Comparison of ENCODE assay signal across 7 cellular contexts in the genomic region with DNA sequence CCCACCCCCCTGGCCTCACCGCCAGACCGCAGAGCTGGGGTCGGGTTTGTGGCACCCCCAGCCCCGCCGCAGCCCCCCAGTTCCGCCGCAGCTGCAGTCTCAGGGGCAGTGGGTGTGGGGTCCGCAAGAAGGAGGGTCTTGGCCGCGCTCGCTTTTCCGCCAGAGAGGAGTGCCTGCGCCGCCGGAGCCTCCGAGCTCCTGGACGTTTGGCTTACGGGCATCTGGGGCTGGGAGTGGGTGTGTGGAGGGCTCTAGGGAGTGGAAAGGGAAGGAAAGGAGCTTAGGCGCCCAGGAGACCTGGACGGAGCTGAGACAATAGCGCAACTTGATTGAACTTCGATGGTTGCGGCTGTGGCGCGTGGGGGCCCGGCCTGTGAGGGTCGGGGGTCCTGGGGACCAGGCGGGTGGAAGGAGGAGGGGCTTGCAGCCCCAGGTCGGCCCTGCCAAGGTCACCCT.
A peak's percentile ranks its signal among the peaks of the same experiment; 100 is the strongest.
DNase-seq lines count a peak whose midpoint lies in the region; ATAC-seq and TF ChIP-seq lines count a peak whose summit lies in the region.

No MANE protein-coding gene starts in this region.

- H3K27me3 ChIP-seq in HUES48 (ENCODE audit: control insufficient read depth, insufficient read depth, low read length) (peaks cover 3% of the 10 kb centered on the region; the same call in 1 of the 2 replicates), iPS-18a (ENCODE audit: control insufficient read depth, insufficient read depth, low read length) (no peaks in the 10 kb centered on the region), smooth muscle cell (ENCODE audit: low read depth) (no peaks in the 10 kb centered on the region)

- WGBS in smooth muscle cell (ENCODE audit: low lambda C conversion rate): 17% methylated on average over 27 of the region's 29 CpGs

- H3K27ac ChIP-seq in HUES48 (ENCODE audit: low read depth, low read length) (peak overlapping the region; percentile 64), iPS-18a (ENCODE audit: low read length) (no peak overlapping the region), smooth muscle cell (ENCODE audit: low read depth) (no peak overlapping the region)

- peak overlapping the region; percentile 89 for H3K4me3 Mint-ChIP-seq in activated naive CD8-positive, alpha-beta T cell

- no peaks in the 10 kb centered on the region for H3K36me3 Mint-ChIP-seq in activated naive CD8-positive, alpha-beta T cell

- H3K9me3 Mint-ChIP-seq in activated naive CD8-positive, alpha-beta T cell (ENCODE audit: low read depth): no peaks in the 10 kb centered on the region

- no peak for TF ChIP-seq CTCF in smooth muscle cell (IDR thresholded peaks at IDR 0.05; ENCODE audit: borderline replicate concordance, insufficient read depth, poor library complexity, severe bottlenecking)

- H3K4me1 ChIP-seq in HUES48 (ENCODE audit: control insufficient read depth, insufficient read depth, low read length) (peaks cover 56% of the 10 kb centered on the region), iPS-18a (ENCODE audit: control insufficient read depth, low read depth, low read length) (peaks cover 52% of the 10 kb centered on the region), smooth muscle cell (ENCODE audit: low read depth) (peaks cover 73% of the 10 kb centered on the region)

- H3K79me2 ChIP-seq in smooth muscle cell (ENCODE audit: low read depth): peaks cover 74% of the 10 kb centered on the region

- H3K9ac ChIP-seq in HUES48 (ENCODE audit: low read depth, low read length) (peak overlapping the region; percentile 2), iPS-18a (ENCODE audit: low read length) (peak overlapping the region; percentile 70), smooth muscle cell (ENCODE audit: low read depth) (peak overlapping the region; percentile 66)

- H3K27me3 Mint-ChIP-seq in activated naive CD8-positive, alpha-beta T cell: peaks cover 2% of the 10 kb centered on the region

- no peak for DNase-seq in smooth muscle cell (lab: John Stamatoyannopoulos, UW; ENCODE audit: unreplicated experiment)
- no peak for DNase-seq in RKO (ENCODE audit: low spot score)
- DNase-seq in NCI-H2171 (lab: John Stamatoyannopoulos, UW): no peak

- H3K4me1 Mint-ChIP-seq in activated naive CD8-positive, alpha-beta T cell (ENCODE audit: low read depth): peaks cover 19% of the 10 kb centered on the region

- H3K27ac Mint-ChIP-seq in activated naive CD8-positive, alpha-beta T cell: no peak overlapping the region

- peaks cover 35% of the 10 kb centered on the region for H3F3A ChIP-seq in smooth muscle cell (ENCODE audit: low read depth)

- H3K4me3 ChIP-seq in HUES48 (ENCODE audit: low read depth, low read length): peak overlapping the region; percentile 75
- H3K4me3 ChIP-seq in iPS-18a (ENCODE audit: low read length): peak overlapping the region; percentile 84
- peak overlapping the region; percentile 67 for H3K4me3 ChIP-seq in smooth muscle cell

- ATAC-seq in HG03565 (IDR thresholded peaks at IDR 0.05; ENCODE audit: unreplicated experiment): no peak

- H3K4me2 ChIP-seq in smooth muscle cell: peak overlapping the region; percentile 93

- H3K9me3 ChIP-seq in HUES48 (ENCODE audit: control insufficient read depth, insufficient read depth, low read length) (no peaks in the 10 kb centered on the region), iPS-18a (ENCODE audit: control insufficient read depth, low read depth, low read length) (no peaks in the 10 kb centered on the region), smooth muscle cell (replicated peaks; ENCODE audit: low read depth) (no peaks in the 10 kb centered on the region)

- H3K36me3 ChIP-seq in HUES48 (ENCODE audit: control insufficient read depth, insufficient read depth, low read length) (no peaks in the 10 kb centered on the region), iPS-18a (ENCODE audit: control insufficient read depth, low read depth, low read length) (peaks cover 5% of the 10 kb centered on the region), smooth muscle cell (ENCODE audit: low read depth) (no peaks in the 10 kb centered on the region)

- peaks cover 92% of the 10 kb centered on the region for H4K20me1 ChIP-seq in smooth muscle cell (ENCODE audit: low read depth)

- H2AFZ ChIP-seq in smooth muscle cell (ENCODE audit: low read depth): no peak overlapping the region

Comparison
In these comparisons a context has a peak if more than half of its experiments do, and no peak if none do; other contexts are left out.
1. H3K9ac ChIP-seq: peak in every context shown above with its lines; median percentile 70 in iPS-18a; 66 in smooth muscle cell; 2 in HUES48.